In genomic region chr22:39534591-39535301, GRCh38 we compare ENCODE assay signal across 8 cellular contexts. TPM values are rescaled to one million over a fixed set of nuclear protein-coding genes. Genes with fewer than 3 reads are reported as not detected.
DNase-seq lines count a peak whose midpoint lies in the region; ATAC-seq and TF ChIP-seq lines count a peak whose summit lies in the region.

No MANE protein-coding gene starts in this region.

- H3K27ac Mint-ChIP-seq in neural crest cell (ENCODE audit: unreplicated experiment): peak overlapping the region; percentile 78

- peaks cover 10% of the 10 kb centered on the region for H3K27me3 Mint-ChIP-seq in neural crest cell (ENCODE audit: low read depth)

- H3K9ac ChIP-seq in PC-3 (ENCODE audit: low read length) (no peak overlapping the region), subcutaneous abdominal adipose tissue (ENCODE audit: low read length in 5 of 5) (peak overlapping the region in 1 of 5 donors; percentile 42)

- intact Hi-C loops in PC-3 (cut with micrococcal nuclease): loop anchor here (5.0 kb wide), 3 partner anchors 37 to 508 kb away; no protein-coding TSS in a partner anchor

- peak overlapping the region; percentile 68 for H3K4me3 Mint-ChIP-seq in neural crest cell

- POLR2A ChIA-PET in BJ (lab: Charles Lee): no interaction called here
- POLR2A ChIA-PET in PC-3 (lab: Charles Lee; ENCODE audit: unreplicated experiment): no interaction called here

- H3K79me2 ChIP-seq in PC-3 (ENCODE audit: low read length): peaks cover 26% of the 10 kb centered on the region

- no peaks in the 10 kb centered on the region for H4K20me1 ChIP-seq in PC-3 (ENCODE audit: low read length)

- H3K36me3 Mint-ChIP-seq in neural crest cell (ENCODE audit: low read depth): peaks cover 6% of the 10 kb centered on the region

- peak overlapping the region; percentile 81 for H3K4me2 ChIP-seq in PC-3 (ENCODE audit: low read length)

- H3K27ac ChIP-seq in PC-3 (ENCODE audit: low read length) (no peak overlapping the region), subcutaneous abdominal adipose tissue (ENCODE audit: low read depth, low read length) (no peak overlapping the region)

- H3K36me3 ChIP-seq in BJ (ENCODE audit: control insufficient read depth, insufficient read depth, low read length) (peaks cover 3% of the 10 kb centered on the region), H7 (replicated peaks; ENCODE audit: control insufficient read depth, insufficient read depth, low read length) (0 out of 2 replicates have a peak, but pooled peaks cover 2% of the 10 kb centered on the region), PC-3 (ENCODE audit: low read depth, low read length) (no peaks in the 10 kb centered on the region; the same call in 1 of the 2 replicates), subcutaneous abdominal adipose tissue (ENCODE audit: control insufficient read depth in 5 of 5, insufficient read depth in 5 of 5, low read length in 5 of 5) (peaks cover 0 to 10% (median 2%) of the 10 kb centered on the region in 5 donors)

- H3K9me2 ChIP-seq in PC-3 (replicated peaks; ENCODE audit: low read length): no peaks in the 10 kb centered on the region

- no TSS peak for BruUV-seq in PC-3 (replicated peaks; lab: Mats Ljungman, UMichigan)

- H3K27me3 ChIP-seq in BJ (ENCODE audit: control insufficient read depth, insufficient read depth, low read length) (no peaks in the 10 kb centered on the region; the same call in 1 of the 2 replicates), H7 (ENCODE audit: control insufficient read depth, insufficient read depth, low read length) (no peaks in the 10 kb centered on the region), PC-3 (ENCODE audit: low read length) (no peaks in the 10 kb centered on the region), subcutaneous abdominal adipose tissue (ENCODE audit: control insufficient read depth in 5 of 5, insufficient read depth in 4 of 5, low read length in 5 of 5) (no peaks in the 10 kb centered on the region)

- CTCF ChIA-PET in BJ (lab: Yijun Ruan, JAX): interaction anchor here (0.6 to 24.6 kb wide), 27 partner anchors 10 to 1112 kb away, joined by 3 to 476 read pairs (median 3); no protein-coding TSS in a partner anchor
- CTCF ChIA-PET in PC-3 (lab: Charles Lee): interaction anchor here (0.6 to 1.3 kb wide), 2 partner anchors 400 to 490 kb away, joined by 3 to 6 read pairs; no protein-coding TSS in a partner anchor

- ATAC-seq in PC-3: peak; percentile 44
- ATAC-seq in GM19328 (IDR thresholded peaks at IDR 0.05; ENCODE audit: unreplicated experiment): no peak

- H3K4me1 ChIP-seq in PC-3 (ENCODE audit: insufficient read depth, low read length): peaks cover 16% of the 10 kb centered on the region
- peaks cover 8 to 40% (median 36%) of the 10 kb centered on the region in 5 donors for H3K4me1 ChIP-seq in subcutaneous abdominal adipose tissue (ENCODE audit: control insufficient read depth in 5 of 5, insufficient read depth in 5 of 5, low read length in 5 of 5)

- TF ChIP-seq CTCF in BJ (IDR thresholded peaks at IDR 0.05; ENCODE audit: insufficient read depth, low read depth, low read length): peak; percentile 88
- peak; percentile 82 for TF ChIP-seq CTCF in PC-3 (conservative IDR thresholded peaks at IDR 0.05; ENCODE audit: low read depth, low read length)
- TF ChIP-seq CTCF in fibroblast of pulmonary artery (IDR thresholded peaks at IDR 0.05; ENCODE audit: low read length, missing control alignments): peak; percentile 63
- TF ChIP-seq CTCF in neural crest cell (conservative IDR thresholded peaks at IDR 0.05): peak; percentile 99

- no peaks in the 10 kb centered on the region for H3K9me3 Mint-ChIP-seq in neural crest cell

- H3K9me3 ChIP-seq in PC-3 (ENCODE audit: low read length) (no peaks in the 10 kb centered on the region), subcutaneous abdominal adipose tissue (ENCODE audit: control insufficient read depth in 5 of 5, low read length in 5 of 5) (no peaks in the 10 kb centered on the region)

- H3K4me1 Mint-ChIP-seq in neural crest cell: peaks cover 36% of the 10 kb centered on the region

- DNase-seq in BJ (ENCODE audit: low read depth) (no peak), H7 (peak; percentile 95), PC-3 (peak; percentile 71), fibroblast of pulmonary artery (ENCODE audit: low read depth) (peak; percentile 69), neural crest cell (ENCODE audit: low read depth, low spot score) (peak; percentile 99)
- DNase-seq in activated T-cell treated with anti-CD3 and anti-CD28 coated beads, Interleukin-2, amount 50 U/mL, for 48 hours: peak; percentile 92

- H3F3A ChIP-seq in PC-3 (ENCODE audit: low read length, unreplicated experiment): no peaks in the 10 kb centered on the region

- H3K4me3 ChIP-seq in BJ (ENCODE audit: low read depth, low read length) (no peak overlapping the region), H7 (ENCODE audit: insufficient read depth, low read depth, low read length) (peak overlapping the region; percentile 19), PC-3 (ENCODE audit: low read length) (peak overlapping the region; percentile 42; the same call in 1 of the 2 replicates), fibroblast of pulmonary artery (replicated peaks; ENCODE audit: low read depth, low read length) (no peak overlapping the region), subcutaneous abdominal adipose tissue (ENCODE audit: low read depth in 1 of 5, low read length in 5 of 5) (peak overlapping the region in 3 of 5 donors; percentile 11 to 32 (median 20))

- H2AFZ ChIP-seq in PC-3 (ENCODE audit: low read length): peak overlapping the region; percentile 88

RNA-seq across cellular contexts. Expression of gene RPS19BP1, which starts 2.2 kb away (rescaled TPM):
- 64.0 and 66.7 TPM in 2 replicates for polyA plus RNA-seq in BJ (2011; rRNA removed)
- polyA minus RNA-seq in BJ (2011; rRNA and poly(A)+ RNA removed): 4.8 and 11.0 TPM in 2 replicates
- 154 and 210 TPM in 2 replicates for total RNA-seq in H7 (2014; rRNA removed; shearing (Covaris generic))
- total RNA-seq in PC-3 (2014; rRNA removed) (253 and 320 TPM in 2 replicates), neural crest cell (67.5 and 72.6 TPM in 2 replicates)

RNA-seq across cellular contexts. Expression of gene ATF4, which starts 14.4 kb away (rescaled TPM):
- 886 and 999 TPM in 2 replicates for polyA plus RNA-seq in BJ (2011; rRNA removed)
- polyA minus RNA-seq in BJ (2011; rRNA and poly(A)+ RNA removed): 177 and 288 TPM in 2 replicates
- 466 and 503 TPM in 2 replicates for total RNA-seq in H7 (2014; rRNA removed; shearing (Covaris generic))
- total RNA-seq in PC-3 (2014; rRNA removed): 230 and 240 TPM in 2 replicates
- total RNA-seq in neural crest cell: 363 and 364 TPM in 2 replicates

RNA-seq across cellular contexts. Expression of gene MIEF1, which starts 32.7 kb away (rescaled TPM):
- polyA plus RNA-seq in BJ (2011; rRNA removed): 17.5 and 21.0 TPM in 2 replicates
- polyA minus RNA-seq in BJ (2011; rRNA and poly(A)+ RNA removed): 14.9 and 20.7 TPM in 2 replicates
- total RNA-seq in H7 (2014; rRNA removed; shearing (Covaris generic)): 26.4 and 28.3 TPM in 2 replicates
- 22.1 and 23.2 TPM in 2 replicates for total RNA-seq in PC-3 (2014; rRNA removed)
- 43.3 and 45.0 TPM in 2 replicates for total RNA-seq in neural crest cell

RNA-seq across cellular contexts. Expression of gene CACNA1I, which starts 35.8 kb away (rescaled TPM):
- 0.01 TPM in 1 of 2 replicates, not detected in the other for polyA plus RNA-seq in BJ (2011; rRNA removed)
- polyA minus RNA-seq in BJ (2011; rRNA and poly(A)+ RNA removed): 0.05 TPM in 1 of 2 replicates, not detected in the other
- 0.31 and 0.55 TPM in 2 replicates for total RNA-seq in H7 (2014; rRNA removed; shearing (Covaris generic))
- total RNA-seq in PC-3 (2014; rRNA removed): 0.06 TPM in 1 of 2 replicates, not detected in the other
- 0.07 TPM in 2 replicates for total RNA-seq in neural crest cell

Comparison
In these comparisons a context has a peak if more than half of its experiments do, and no peak if none do; other contexts are left out.
1. H3K4me3 ChIP-seq: peak in H7 (single experiment), PC-3 (single experiment) and subcutaneous abdominal adipose tissue (3 of 5); none in BJ (single experiment) and fibroblast of pulmonary artery (single experiment).
2. Peak in every context shown above with its lines, with median percentiles within 50 percentile points of each other: CTCF ChIP-seq.